18 cellular contexts compared by ENCODE assay signal in genomic region chr3:13095408-13095861, GRCh38. TPM values are rescaled to one million over a fixed set of nuclear protein-coding genes. Genes with fewer than 3 reads are reported as not detected.
DNase-seq lines count a peak whose midpoint lies in the region; ATAC-seq and TF ChIP-seq lines count a peak whose summit lies in the region.
"Had no signal": no experiment of that assay in that cellular context is flagged by ENCODE, and none has a peak within 500 bp of the region (broad histone marks: within the 10 kb centered on the region; RNA-seq: fewer than 3 reads in every experiment).

No MANE protein-coding gene starts in this region.

- H3K27me3 Mint-ChIP-seq in endodermal cell (ENCODE audit: insufficient read depth) = no peaks in the 10 kb centered on the region
- H3K27me3 Mint-ChIP-seq in activated T-helper 1 cell treated with anti-CD3 and anti-CD28 coated beads, Interleukin-12 subunit alpha, Interleukin-12 subunit beta, Interleukin-2, Interleukin-4 antibody, amounts not matched to agents 30 ng/mL and 10 ng/mL and 1 ng/mL, durations not matched to agents 14 hours and 24 hours and 36 hours (ENCODE audit: insufficient read depth) = peaks cover 12% of the 10 kb centered on the region

- DNase-seq in right cardiac atrium (peak in 2 of 3 donors; percentile 31 to 54), left cardiac atrium (no peak), NCI-H82 treated with DMSO at 0.1 percent for 48 hours (lab: John Stamatoyannopoulos, UW; ENCODE audit: unreplicated experiment) (peak; percentile 63), endodermal cell (no peak), SHP77 treated with DMSO at 0.1 percent for 48 hours (lab: John Stamatoyannopoulos, UW) (no peak), SIG-M5 treated with dmso at 0.1 percent for 504 hours (lab: John Stamatoyannopoulos, UW; ENCODE audit: unreplicated experiment) (no peak), transverse colon (no peak)
- no peak for DNase-seq in activated T-helper 1 cell treated with anti-CD3 and anti-CD28 coated beads, Interleukin-12 subunit alpha, Interleukin-12 subunit beta, Interleukin-2, Interleukin-4 antibody, amounts not matched to agents 30 ng/mL and 10 ng/mL and 1 ng/mL, durations not matched to agents 14 hours and 24 hours and 36 hours (ENCODE audit: low spot score)
- DNase-seq: activated CD4-positive, alpha-beta T cell treated with anti-CD3 and anti-CD28 coated beads, Interleukin-2, amount 50 U/mL, for 48 hours; activated gamma-delta T cell treated with Interleukin-2 at 50 U/mL for 16 hours; CD4-positive, CD25-positive, alpha-beta regulatory T cell; GM23248; MM.1S; NCI-H1694 treated with DMSO at 0.1 percent for 48 hours; NCI-H446; stimulated activated CD4-positive, alpha-beta T cell treated with anti-CD3 and anti-CD28 coated beads, Interleukin-12 subunit alpha, Interleukin-12 subunit beta, amount 100 ng/mL, for 4 hours had no signal

- TF ChIP-seq EP300 in transverse colon (IDR thresholded peaks at IDR 0.05; ENCODE audit: low read depth) = no peak

- H3K27ac Mint-ChIP-seq in endodermal cell = no peak overlapping the region
- H3K27ac Mint-ChIP-seq in activated T-helper 1 cell treated with anti-CD3 and anti-CD28 coated beads, Interleukin-12 subunit alpha, Interleukin-12 subunit beta, Interleukin-2, Interleukin-4 antibody, amounts not matched to agents 30 ng/mL and 10 ng/mL and 1 ng/mL, durations not matched to agents 14 hours and 24 hours and 36 hours = no peak overlapping the region
- H3K27ac Mint-ChIP-seq: CD4-positive, CD25-positive, alpha-beta regulatory T cell had no signal

- 27% methylated on average over 18 of the region's 18 CpGs for WGBS in right cardiac atrium
- 71 to 74% methylated on average over 14 to 18 of the region's 18 CpGs for WGBS in endodermal cell (ENCODE audit: insufficient coverage in 1 of 2, insufficient read length in 1 of 2), 2 experiments
- WGBS in transverse colon (ENCODE audit: low coverage in 1 of 2), 2 donors = 41% methylated on average over 16 of the region's 18 CpGs; no CpG with 5 or more reads in 1 of the 2 donors

- H3K4me3 Mint-ChIP-seq in endodermal cell = no peak overlapping the region
- H3K4me3 Mint-ChIP-seq in activated T-helper 1 cell treated with anti-CD3 and anti-CD28 coated beads, Interleukin-12 subunit alpha, Interleukin-12 subunit beta, Interleukin-2, Interleukin-4 antibody, amounts not matched to agents 30 ng/mL and 10 ng/mL and 1 ng/mL, durations not matched to agents 14 hours and 24 hours and 36 hours = no peak overlapping the region
- H3K4me3 Mint-ChIP-seq: CD4-positive, CD25-positive, alpha-beta regulatory T cell had no signal

- no peak for TF ChIP-seq CTCF in endodermal cell (conservative IDR thresholded peaks at IDR 0.05)
- TF ChIP-seq CTCF in transverse colon (IDR thresholded peaks at IDR 0.05) = no peak

- in situ Hi-C loops in transverse colon (cut with MboI; ENCODE audit: low pct_ligation_motif_present in 1 of 4, low pct_unique_long_range_greater_than_20kb in 1 of 4, low sequenced_read_pairs in 3 of 4) = loop anchor here in 3 of 4 donors (25.0 kb wide), 2 partner anchors 367 to 542 kb away; no protein-coding TSS in a partner anchor

- H3K27me3 ChIP-seq in right cardiac atrium (ENCODE audit: control insufficient read depth, insufficient read depth) (no peaks in the 10 kb centered on the region), endodermal cell (ENCODE audit: control insufficient read depth, insufficient read depth, low read length, poor library complexity, severe bottlenecking) (no peaks in the 10 kb centered on the region), transverse colon (no peaks in the 10 kb centered on the region)
- H3K27me3 ChIP-seq: cardiac muscle cell had no signal

- H3K4me1 Mint-ChIP-seq in endodermal cell = no peaks in the 10 kb centered on the region
- H3K4me1 Mint-ChIP-seq in activated T-helper 1 cell treated with anti-CD3 and anti-CD28 coated beads, Interleukin-12 subunit alpha, Interleukin-12 subunit beta, Interleukin-2, Interleukin-4 antibody, amounts not matched to agents 30 ng/mL and 10 ng/mL and 1 ng/mL, durations not matched to agents 14 hours and 24 hours and 36 hours (ENCODE audit: low read depth) = peaks cover 4% of the 10 kb centered on the region

- TF ChIP-seq POLR2A in transverse colon (IDR thresholded peaks at IDR 0.05) = no peak

- ATAC-seq in right cardiac atrium = peak in 1 of 2 donors; percentile 22
- ATAC-seq in left cardiac atrium = no peak
- ATAC-seq: GM12878 had no signal

- H3K9me3 ChIP-seq in right cardiac atrium (ENCODE audit: control insufficient read depth, low read length) = no peaks in the 10 kb centered on the region
- no peaks in the 10 kb centered on the region for H3K9me3 ChIP-seq in endodermal cell (ENCODE audit: control insufficient read depth, low read length)
- no peaks in the 10 kb centered on the region for H3K9me3 ChIP-seq in transverse colon

- no peaks in the 10 kb centered on the region for H3K36me3 Mint-ChIP-seq in endodermal cell (ENCODE audit: low read depth)
- no peaks in the 10 kb centered on the region for H3K36me3 Mint-ChIP-seq in activated T-helper 1 cell treated with anti-CD3 and anti-CD28 coated beads, Interleukin-12 subunit alpha, Interleukin-12 subunit beta, Interleukin-2, Interleukin-4 antibody, amounts not matched to agents 30 ng/mL and 10 ng/mL and 1 ng/mL, durations not matched to agents 14 hours and 24 hours and 36 hours (ENCODE audit: low read depth)
- H3K36me3 Mint-ChIP-seq: CD4-positive, CD25-positive, alpha-beta regulatory T cell had no signal

- H3K4me3 ChIP-seq in right cardiac atrium (ENCODE audit: low read length) = no peak overlapping the region
- no peak overlapping the region for H3K4me3 ChIP-seq in endodermal cell (ENCODE audit: low read length)
- no peak overlapping the region for H3K4me3 ChIP-seq in transverse colon
- H3K4me3 ChIP-seq: cardiac muscle cell, GM12878, GM23248 had no signal

- no peak overlapping the region for H3K9ac ChIP-seq in endodermal cell (ENCODE audit: extremely low read depth, low read length, poor library complexity, severe bottlenecking)
- H3K9ac ChIP-seq: GM23248 had no signal

- H3K4me1 ChIP-seq in right cardiac atrium (ENCODE audit: control insufficient read depth, insufficient read depth, low read length) (no peaks in the 10 kb centered on the region), endodermal cell (ENCODE audit: control insufficient read depth, insufficient read depth, low read length) (no peaks in the 10 kb centered on the region), transverse colon (peaks cover 0 to 6% (median 0%) of the 10 kb centered on the region in 4 donors)

- intact Hi-C loops in right cardiac atrium (cut with DNase I) (loop anchor here in 3 of 4 donors (10.0 kb wide), 4 partner anchors 189 to 559 kb away; no protein-coding TSS in a partner anchor), left cardiac atrium (cut with DNase I) (loop anchor here in 1 of 2 donors (10.0 kb wide), 2 partner anchors 189 to 549 kb away; no protein-coding TSS in a partner anchor), transverse colon (cut with DNase I; ENCODE audit: low total_unique reads) (loop anchor here (10.0 kb wide), 1 partner anchor 359 kb away; no protein-coding TSS in a partner anchor)
- intact Hi-C loops in activated T-helper 1 cell treated with anti-CD3 and anti-CD28 coated beads, Interleukin-12 subunit alpha, Interleukin-12 subunit beta, Interleukin-2, Interleukin-4 antibody, amounts not matched to agents 30 ng/mL and 10 ng/mL and 1 ng/mL, durations not matched to agents 14 hours and 24 hours and 36 hours (cut with micrococcal nuclease) = loop anchor here (10.0 kb wide), 1 partner anchor 209 kb away; no protein-coding TSS in a partner anchor

- H3K27ac ChIP-seq in right cardiac atrium (ENCODE audit: low read length) = no peak overlapping the region
- peak overlapping the region; percentile 49 for H3K27ac ChIP-seq in endodermal cell (ENCODE audit: low read depth, low read length)
- no peak overlapping the region for H3K27ac ChIP-seq in transverse colon
- H3K27ac ChIP-seq: cardiac muscle cell, GM23248 had no signal

- H3K9me3 Mint-ChIP-seq in endodermal cell = no peaks in the 10 kb centered on the region
- no peaks in the 10 kb centered on the region for H3K9me3 Mint-ChIP-seq in activated T-helper 1 cell treated with anti-CD3 and anti-CD28 coated beads, Interleukin-12 subunit alpha, Interleukin-12 subunit beta, Interleukin-2, Interleukin-4 antibody, amounts not matched to agents 30 ng/mL and 10 ng/mL and 1 ng/mL, durations not matched to agents 14 hours and 24 hours and 36 hours

- no peaks in the 10 kb centered on the region for H3K36me3 ChIP-seq in endodermal cell (ENCODE audit: control insufficient read depth, insufficient read depth, low read length)
- no peaks in the 10 kb centered on the region for H3K36me3 ChIP-seq in transverse colon
- H3K36me3 ChIP-seq: cardiac muscle cell had no signal

RNA-seq across cellular contexts. Expression of gene IQSEC1, which starts 22.2 kb away (rescaled TPM):
- total RNA-seq in right cardiac atrium (10 to 100 TPM; 51.4 to 72.6 (median 66.4) TPM), left cardiac atrium (10 to 100 TPM; 58.8 to 73.7 TPM), endodermal cell (10 to 100 TPM; 22.7 to 24.5 TPM), transverse colon (10 to 100 TPM; 24.0 to 43.0 (median 31.8) TPM)
- polyA plus RNA-seq in right cardiac atrium = 31.1 TPM
- 39.0 TPM for polyA plus RNA-seq in endodermal cell (2013, experiment 1 of 2)
- polyA plus RNA-seq in endodermal cell (2013, experiment 2 of 2) = 38.9 TPM
- 24.9 and 31.4 TPM in 2 replicates for total RNA-seq in activated T-helper 1 cell treated with anti-CD3 and anti-CD28 coated beads, Interleukin-12 subunit alpha, Interleukin-12 subunit beta, Interleukin-2, Interleukin-4 antibody, amounts not matched to agents 30 ng/mL and 10 ng/mL and 1 ng/mL, durations not matched to agents 14 hours and 24 hours and 36 hours

Comparison
In these comparisons a context has a peak if more than half of its experiments do, and no peak if none do; other contexts are left out.
1. DNase-seq: peak in right cardiac atrium (2 of 3) and NCI-H82 treated with DMSO at 0.1 percent for 48 hours (single experiment); none in left cardiac atrium (single experiment), endodermal cell (single experiment), activated T-helper 1 cell treated with anti-CD3 and anti-CD28 coated beads, Interleukin-12 subunit alpha, Interleukin-12 subunit beta, Interleukin-2, Interleukin-4 antibody, amounts not matched to agents 30 ng/mL and 10 ng/mL and 1 ng/mL, durations not matched to agents 14 hours and 24 hours and 36 hours (single experiment), SHP77 treated with DMSO at 0.1 percent for 48 hours (single experiment), SIG-M5 treated with dmso at 0.1 percent for 504 hours (single experiment) and transverse colon (single experiment).